Comparison of ENCODE assay signal across 1 cellular context in genomic region chr17:80441133-80441578, GRCh38.
TF ChIP-seq lines count a peak whose summit lies in the region.

No MANE protein-coding gene starts in this region.

TF ChIP-seq in WTC11, 78 proteins besides CTCF, POLR2A, EP300 and RAD21 (continued from another document):
- TF ChIP-seq USF1 (CRISPR knock-in tag; IDR thresholded peaks at IDR 0.05) = no peak; the same call in 1 of the 2 replicates
- peak; percentile 78; the same call in 1 of the 2 replicates for TF ChIP-seq E2F5 (CRISPR knock-in tag; IDR thresholded peaks at IDR 0.05)
- peak; percentile 98 for TF ChIP-seq FOXP4 (CRISPR knock-in tag; IDR thresholded peaks at IDR 0.05)
- TF ChIP-seq FOXJ3 (CRISPR knock-in tag; IDR thresholded peaks at IDR 0.05; ENCODE audit: borderline replicate concordance) = no peak
- peak; percentile 86; the same call in 1 of the 2 replicates for TF ChIP-seq ESRRA (CRISPR knock-in tag; IDR thresholded peaks at IDR 0.05; ENCODE audit: borderline replicate concordance)
- TF ChIP-seq ZNF121 (CRISPR knock-in tag; IDR thresholded peaks at IDR 0.05) = peak; percentile 63; the same call in 1 of the 2 replicates
- peak; percentile 90 for TF ChIP-seq MYBL2 (CRISPR knock-in tag; IDR thresholded peaks at IDR 0.05)
- TF ChIP-seq ZNF263 (CRISPR knock-in tag; IDR thresholded peaks at IDR 0.05; ENCODE audit: low read depth) = 0 out of 2 replicates have a peak, but pooled peaks have one; percentile 59
- TF ChIP-seq JUN (CRISPR knock-in tag; IDR thresholded peaks at IDR 0.05) = peak; percentile 85; the same call in 1 of the 2 replicates
- 0 out of 2 replicates have a peak, but pooled peaks have one; percentile 59 for TF ChIP-seq IRF2 (CRISPR knock-in tag; IDR thresholded peaks at IDR 0.05; ENCODE audit: borderline replicate concordance, low read depth)
- no peak for TF ChIP-seq ZMAT4 (CRISPR knock-in tag; IDR thresholded peaks at IDR 0.05)
- TF ChIP-seq ATF3 (CRISPR knock-in tag; conservative IDR thresholded peaks at IDR 0.05) = 0 out of 2 replicates have a peak, but pooled peaks have one; percentile 21
- peak; percentile 79; the same call in 1 of the 2 replicates for TF ChIP-seq IRF1 (CRISPR knock-in tag; IDR thresholded peaks at IDR 0.05)
- TF ChIP-seq STAT6 (CRISPR knock-in tag; conservative IDR thresholded peaks at IDR 0.05; ENCODE audit: low read depth) = no peak
- TF ChIP-seq ZNF425 (CRISPR knock-in tag; conservative IDR thresholded peaks at IDR 0.05) = no peak
- TF ChIP-seq E2F1 (CRISPR knock-in tag; IDR thresholded peaks at IDR 0.05) = peak; percentile 77; the same call in 1 of the 2 replicates
- 0 out of 2 replicates have a peak, but pooled peaks have one; percentile 78 for TF ChIP-seq ATF1 (CRISPR knock-in tag; IDR thresholded peaks at IDR 0.05)
- TF ChIP-seq NR3C1 (CRISPR knock-in tag; conservative IDR thresholded peaks at IDR 0.05; ENCODE audit: low read depth) = no peak
- TF ChIP-seq NR2C2 (CRISPR knock-in tag; IDR thresholded peaks at IDR 0.05) = peak; percentile 64; the same call in 1 of the 2 replicates
- TF ChIP-seq ZNF423 (CRISPR knock-in tag; IDR thresholded peaks at IDR 0.05) = no peak
- peak; percentile 84 for TF ChIP-seq CREB1 (CRISPR knock-in tag; IDR thresholded peaks at IDR 0.05)
- TF ChIP-seq ZBTB21 (CRISPR knock-in tag; IDR thresholded peaks at IDR 0.05; ENCODE audit: borderline replicate concordance) = peak; percentile 75; the same call in 1 of the 2 replicates
- TF ChIP-seq OVOL2 (CRISPR knock-in tag; IDR thresholded peaks at IDR 0.05; ENCODE audit: borderline replicate concordance) = no peak
- peak; percentile 77; the same call in 1 of the 2 replicates for TF ChIP-seq TP53 (CRISPR knock-in tag; IDR thresholded peaks at IDR 0.05)
- no peak for TF ChIP-seq KAT7 (CRISPR knock-in tag; IDR thresholded peaks at IDR 0.05; ENCODE audit: borderline replicate concordance)
- TF ChIP-seq RELA (CRISPR knock-in tag; IDR thresholded peaks at IDR 0.05; ENCODE audit: borderline replicate concordance) = 0 out of 2 replicates have a peak, but pooled peaks have one; percentile 27
- peak; percentile 71; the same call in 1 of the 2 replicates for TF ChIP-seq SMAD4 (CRISPR knock-in tag; IDR thresholded peaks at IDR 0.05)
